In genomic region chr1:48471603-48472576, GRCh38 we compare ENCODE assay signal across 8 cellular contexts. TPM values are rescaled to one million over a fixed set of nuclear protein-coding genes. Genes with fewer than 3 reads are reported as not detected.
A peak's percentile ranks its signal among the peaks of the same experiment; 100 is the strongest.
DNase-seq lines count a peak whose midpoint lies in the region; TF ChIP-seq lines count a peak whose summit lies in the region.

Gene SPATA6, minus strand, starts transcription at chr1:48472204. Its CDS starts 196 bp downstream, at chr1:48472008.

- H3K27me3 Mint-ChIP-seq in H9 (ENCODE audit: low read depth), result no peaks in the 10 kb centered on the region; the same call in 1 of the 2 replicates
- H3K27me3 Mint-ChIP-seq in activated naive CD8-positive, alpha-beta T cell treated with anti-CD3 and anti-CD28 coated beads for 36 hours, result no peaks in the 10 kb centered on the region

- H3K4me2 ChIP-seq in H9 (ENCODE audit: insufficient read depth, insufficient read length, low read length), result peak within 1 kb of the TSS; percentile 59

- H3K36me3 ChIP-seq in MG63 (no peaks in the 10 kb centered on the region), SK-N-MC (ENCODE audit: insufficient read depth, low read length) (no peaks in the 10 kb centered on the region)

- no peak within 1 kb of the TSS for H2BK120ac ChIP-seq in H9 (ENCODE audit: low read depth, low read length, poor library complexity, severe bottlenecking)

- H4K20me1 ChIP-seq in H9 (ENCODE audit: control insufficient read depth, insufficient read depth, insufficient read length), result no peaks in the 10 kb centered on the region

- H4K8ac ChIP-seq in H9 (replicated peaks; ENCODE audit: insufficient read length, low read depth, low read length), result no peak within 1 kb of the TSS

- H4K91ac ChIP-seq in H9 (ENCODE audit: insufficient read length, low read depth, low read length), result no peak within 1 kb of the TSS

- no peaks in the 10 kb centered on the region; the same call in none of the 2 replicates for H3K4me1 ChIP-seq in H9 (ENCODE audit: insufficient read depth, low read length)

- TF ChIP-seq CTCF in H9 (conservative IDR thresholded peaks at IDR 0.05), result no peak
- no peak for TF ChIP-seq CTCF in subcutaneous adipose tissue (IDR thresholded peaks at IDR 0.05; ENCODE audit: low read depth)

- peaks cover 2 to 15% (median 10%) of the 10 kb centered on the region in 3 experiments; a peak in 4 of 7 replicates for H3K36me3 Mint-ChIP-seq in H9 (ENCODE audit: insufficient read depth in 1 of 3, low read depth in 3 of 3)
- no peaks in the 10 kb centered on the region for H3K36me3 Mint-ChIP-seq in activated naive CD8-positive, alpha-beta T cell treated with anti-CD3 and anti-CD28 coated beads for 36 hours

- no peak within 1 kb of the TSS for H3K27ac ChIP-seq in H9 (ENCODE audit: insufficient read length, low read depth, low read length)
- no peak within 1 kb of the TSS for H3K27ac ChIP-seq in SK-N-MC

- H3K27ac Mint-ChIP-seq in H9, result peak within 1 kb of the TSS; percentile 91 to 98 (median 98)
- H3K27ac Mint-ChIP-seq in activated naive CD8-positive, alpha-beta T cell treated with anti-CD3 and anti-CD28 coated beads for 36 hours, result peak within 1 kb of the TSS; percentile 78

- H3K23me2 ChIP-seq in H9 (ENCODE audit: insufficient read length, low read depth, low read length, poor library complexity, severe bottlenecking), result no peaks in the 10 kb centered on the region

- no peak within 1 kb of the TSS for H2BK20ac ChIP-seq in H9 (ENCODE audit: low read depth, low read length, poor library complexity, severe bottlenecking)

- H2BK12ac ChIP-seq in H9 (ENCODE audit: insufficient read length, low read depth, low read length), result no peak within 1 kb of the TSS

- no peaks in the 10 kb centered on the region for H3K79me1 ChIP-seq in H9 (ENCODE audit: insufficient read depth, low read depth, low read length, poor library complexity, severe bottlenecking)

- peak within 1 kb of the TSS; percentile 62 for H3K4me3 ChIP-seq in MG63
- H3K4me3 ChIP-seq in SK-N-MC, result peak within 1 kb of the TSS; percentile 94

- H3K23ac ChIP-seq in H9 (ENCODE audit: insufficient read length, low read depth, low read length), result no peak within 1 kb of the TSS

- H3K27me3 ChIP-seq in H9 (ENCODE audit: insufficient read depth, low read length), result no peaks in the 10 kb centered on the region
- H3K27me3 ChIP-seq in MG63, result no peaks in the 10 kb centered on the region

- peak within 1 kb of the TSS; percentile 90 to 93 for H3K4me3 Mint-ChIP-seq in H9
- H3K4me3 Mint-ChIP-seq in activated naive CD8-positive, alpha-beta T cell treated with anti-CD3 and anti-CD28 coated beads for 36 hours, result peak within 1 kb of the TSS; percentile 94

- DNase-seq in EL (peak; percentile 90), H9 (peak; percentile 98), MG63 (peak; percentile 92), SK-N-MC (ENCODE audit: low read depth, low spot score) (peak; percentile 58), head of caudate nucleus (peak; percentile 95 to 100 (median 98)), occipital lobe (lab: John Stamatoyannopoulos, UW) (peak; percentile 95)
- DNase-seq in activated naive CD8-positive, alpha-beta T cell treated with anti-CD3 and anti-CD28 coated beads for 36 hours, result peak; percentile 93

- H3K9me3 ChIP-seq in H9 (ENCODE audit: control insufficient read depth, low read depth, low read length) (no peaks in the 10 kb centered on the region), MG63 (no peaks in the 10 kb centered on the region), SK-N-MC (ENCODE audit: low read depth, low read length) (no peaks in the 10 kb centered on the region)

- H3K4ac ChIP-seq in H9 (ENCODE audit: low read depth, low read length), result no peak within 1 kb of the TSS

- H3K14ac ChIP-seq in H9 (ENCODE audit: insufficient read depth, low read length), result no peak within 1 kb of the TSS

- peaks cover 22 to 34% of the 10 kb centered on the region in 2 experiments for H3K4me1 Mint-ChIP-seq in H9
- peaks cover 29% of the 10 kb centered on the region for H3K4me1 Mint-ChIP-seq in activated naive CD8-positive, alpha-beta T cell treated with anti-CD3 and anti-CD28 coated beads for 36 hours

- H3K9me3 Mint-ChIP-seq in H9, result peaks cover 17 to 20% of the 10 kb centered on the region in 2 experiments
- H3K9me3 Mint-ChIP-seq in activated naive CD8-positive, alpha-beta T cell treated with anti-CD3 and anti-CD28 coated beads for 36 hours, result no peaks in the 10 kb centered on the region

- H3T11ph ChIP-seq in H9 (ENCODE audit: low read length), result no peak within 1 kb of the TSS

- H3K18ac ChIP-seq in H9 (ENCODE audit: insufficient read length, low read depth, low read length), result no peak within 1 kb of the TSS

- no peak within 1 kb of the TSS for H2BK15ac ChIP-seq in H9 (ENCODE audit: low read depth, low read length)

- no peak within 1 kb of the TSS for H2AK5ac ChIP-seq in H9 (ENCODE audit: insufficient read length, low read length)

- intact Hi-C loops in head of caudate nucleus (cut with DNase I), result no loop called here

- H3K79me2 ChIP-seq in H9 (ENCODE audit: insufficient read depth, low read length), result no peaks in the 10 kb centered on the region

- no CpG with 5 or more reads among the region's 79 CpGs for WGBS in H9 (ENCODE audit: extremely low coverage, insufficient read length, low lambda C conversion rate)

- no peak within 1 kb of the TSS for H4K5ac ChIP-seq in H9 (ENCODE audit: insufficient read length, low read depth, low read length)

- peak within 1 kb of the TSS; percentile 57 for H3K9ac ChIP-seq in H9 (ENCODE audit: extremely low read depth, insufficient read length, low read length)
- peak within 1 kb of the TSS; percentile 71 for H3K9ac ChIP-seq in SK-N-MC (ENCODE audit: insufficient read length)

- H3K56ac ChIP-seq in H9 (ENCODE audit: insufficient read length, low read depth, low read length), result no peak within 1 kb of the TSS

- H2BK5ac ChIP-seq in H9 (ENCODE audit: insufficient read length, low read length), result no peak within 1 kb of the TSS

- H2AFZ ChIP-seq in H9 (ENCODE audit: low read length), result no peak within 1 kb of the TSS

RNA-seq across cellular contexts. Expression of gene SPATA6, which starts in this region (rescaled TPM):
- total RNA-seq in H9 (2021), result 8.0 and 9.9 TPM in 2 replicates
- total RNA-seq in MG63 (2014; rRNA removed; shearing (Covaris generic); ENCODE audit: low replicate concordance), result 0.15 and 0.46 TPM in 2 replicates
- 1 to 10 TPM; 1.1 to 3.0 TPM for total RNA-seq in activated naive CD8-positive, alpha-beta T cell treated with anti-CD3 and anti-CD28 coated beads for 36 hours
- 15.8 TPM for total RNA-seq in occipital lobe
- total RNA-seq in subcutaneous adipose tissue, result 10 to 100 TPM; 18.3 to 30.8 (median 23.5) TPM

Comparison
In these comparisons a context has a peak if more than half of its experiments do, and no peak if none do; other contexts are left out.
1. Peak in DNase-seq and H3K4me3 ChIP-seq in MG63; RNA of the gene not detected or under 1 TPM.